In genomic region chr5:126746290-126746689, GRCh38 we compare ENCODE assay signal across 15 cellular contexts. TPM values are rescaled to one million over a fixed set of nuclear protein-coding genes. Genes with fewer than 3 reads are reported as not detected.
DNase-seq lines count a peak whose midpoint lies in the region; ATAC-seq and TF ChIP-seq lines count a peak whose summit lies in the region.
"Had no signal": no experiment of that assay in that cellular context is flagged by ENCODE, and none has a peak within 500 bp of the region (broad histone marks: within the 10 kb centered on the region; RNA-seq: fewer than 3 reads in every experiment).

No MANE protein-coding gene starts in this region.

- DNase-seq in natural killer cell treated with Interleukin-12 subunit alpha and Interleukin-12 subunit beta and Interleukin-15 and Interleukin-18, amount 100 ng/mL, for 72 hours (ENCODE audit: low spot score), result no peak
- DNase-seq in natural killer cell (no peak), OCI-M1 (lab: John Stamatoyannopoulos, UW) (peak; percentile 1), iPS-NIHi7 (ENCODE audit: extremely low spot score) (peak; percentile 63)
- DNase-seq: CD4-positive, CD25-positive, alpha-beta regulatory T cell; DMS79; HFFc6; Karpas-422; NCI-H1417 treated with DMSO at 0.1 percent for 48 hours; NCI-H524 treated with DMSO at 0.1 percent for 48 hours had no signal

- H3K4me3 Mint-ChIP-seq in natural killer cell treated with Interleukin-12 subunit alpha and Interleukin-12 subunit beta and Interleukin-15 and Interleukin-18, amount 100 ng/mL, for 72 hours, result no peak overlapping the region
- H3K4me3 Mint-ChIP-seq in natural killer cell, result no peak overlapping the region
- H3K4me3 Mint-ChIP-seq: HFFc6 had no signal

- H3K4me1 Mint-ChIP-seq in natural killer cell treated with Interleukin-12 subunit alpha and Interleukin-12 subunit beta and Interleukin-15 and Interleukin-18, amount 100 ng/mL, for 72 hours (ENCODE audit: low read depth in 2 of 2), result peaks cover 22% of the 10 kb centered on the region in 2 donors
- peaks cover 8 to 17% of the 10 kb centered on the region in 2 donors for H3K4me1 Mint-ChIP-seq in natural killer cell

- no peak for ATAC-seq in natural killer cell treated with Interleukin-12 subunit alpha and Interleukin-12 subunit beta and Interleukin-15 and Interleukin-18, amount 100 ng/mL, for 72 hours
- ATAC-seq in natural killer cell (no peak), GM18498 (IDR thresholded peaks at IDR 0.05; ENCODE audit: unreplicated experiment) (no peak), SK-N-SH treated with all-trans-retinoic acid at 6 μM for 48 hours (no peak), HG03135 (IDR thresholded peaks at IDR 0.05; ENCODE audit: unreplicated experiment) (no peak)
- ATAC-seq: GM12878, HepG2 had no signal

- no peak for TF ChIP-seq CTCF in natural killer cell (IDR thresholded peaks at IDR 0.05)

- no peaks in the 10 kb centered on the region for H3K27me3 Mint-ChIP-seq in natural killer cell treated with Interleukin-12 subunit alpha and Interleukin-12 subunit beta and Interleukin-15 and Interleukin-18, amount 100 ng/mL, for 72 hours
- no peaks in the 10 kb centered on the region for H3K27me3 Mint-ChIP-seq in natural killer cell (ENCODE audit: low read depth in 2 of 2)
- H3K27me3 Mint-ChIP-seq: CD4-positive, CD25-positive, alpha-beta regulatory T cell had no signal

- no peaks in the 10 kb centered on the region for H3K9me3 Mint-ChIP-seq in natural killer cell treated with Interleukin-12 subunit alpha and Interleukin-12 subunit beta and Interleukin-15 and Interleukin-18, amount 100 ng/mL, for 72 hours
- no peaks in the 10 kb centered on the region for H3K9me3 Mint-ChIP-seq in natural killer cell
- H3K9me3 Mint-ChIP-seq: HFFc6 had no signal

- H3K36me3 Mint-ChIP-seq in natural killer cell treated with Interleukin-12 subunit alpha and Interleukin-12 subunit beta and Interleukin-15 and Interleukin-18, amount 100 ng/mL, for 72 hours, result no peaks in the 10 kb centered on the region
- no peaks in the 10 kb centered on the region for H3K36me3 Mint-ChIP-seq in natural killer cell
- H3K36me3 Mint-ChIP-seq: CD4-positive, CD25-positive, alpha-beta regulatory T cell had no signal

- intact Hi-C loops in natural killer cell (cut with micrococcal nuclease), result no loop called here

- peak overlapping the region; percentile 28 to 99 for H3K27ac Mint-ChIP-seq in natural killer cell treated with Interleukin-12 subunit alpha and Interleukin-12 subunit beta and Interleukin-15 and Interleukin-18, amount 100 ng/mL, for 72 hours
- H3K27ac Mint-ChIP-seq in natural killer cell, result no peak overlapping the region
- H3K27ac Mint-ChIP-seq: HFFc6 had no signal

TF ChIP-seq in SK-N-SH treated with all-trans-retinoic acid at 6 μM for 48 hours, 23 proteins besides CTCF, POLR2A, EP300 and RAD21:
- TF ChIP-seq ZNF70 (CRISPR knock-in tag; IDR thresholded peaks at IDR 0.05) (no peak), ZNF565 (CRISPR knock-in tag; conservative IDR thresholded peaks at IDR 0.05; ENCODE audit: low read depth) (no peak), ZFP30 (CRISPR knock-in tag; IDR thresholded peaks at IDR 0.05) (no peak), OSR1 (CRISPR knock-in tag; IDR thresholded peaks at IDR 0.05) (no peak), PPARA (CRISPR knock-in tag; IDR thresholded peaks at IDR 0.05; ENCODE audit: borderline replicate concordance) (no peak), ZC3H10 (CRISPR knock-in tag; IDR thresholded peaks at IDR 0.05) (no peak), PATZ1 (CRISPR knock-in tag; IDR thresholded peaks at IDR 0.05; ENCODE audit: borderline replicate concordance) (no peak), TCF4 (CRISPR knock-in tag; IDR thresholded peaks at IDR 0.05; ENCODE audit: borderline replicate concordance) (no peak), CSDC2 (CRISPR knock-in tag; IDR thresholded peaks at IDR 0.05) (no peak)

RNA-seq across cellular contexts. Expression of gene LMNB1, which starts 30.6 kb away (rescaled TPM):
- 100 to 1,000 TPM; 184 to 270 TPM for total RNA-seq in natural killer cell treated with Interleukin-12 subunit alpha and Interleukin-12 subunit beta and Interleukin-15 and Interleukin-18, amount 100 ng/mL, for 72 hours
- 10 to 100 TPM; 31.2 to 57.8 (median 37.3) TPM for total RNA-seq in natural killer cell

Comparison
In these comparisons a context has a peak if more than half of its experiments do, and no peak if none do; other contexts are left out.
1. H3K27ac Mint-ChIP-seq: peak in natural killer cell treated with Interleukin-12 subunit alpha and Interleukin-12 subunit beta and Interleukin-15 and Interleukin-18, amount 100 ng/mL, for 72 hours (2 of 2); none in natural killer cell (0 of 2).
2. DNase-seq: peak in OCI-M1 (single experiment) and iPS-NIHi7 (single experiment); none in natural killer cell treated with Interleukin-12 subunit alpha and Interleukin-12 subunit beta and Interleukin-15 and Interleukin-18, amount 100 ng/mL, for 72 hours (single experiment) and natural killer cell (single experiment).